Comparison of ENCODE assay signal across 1 cellular context in genomic region chr2:76197842-76198448, GRCh38.
TF ChIP-seq lines count a peak whose summit lies in the region.

No MANE protein-coding gene starts in this region.

TF ChIP-seq in HepG2, 621 proteins besides CTCF, POLR2A, EP300 and RAD21 (continued from another document):
- peak; percentile 84 for TF ChIP-seq SMC3 (IDR thresholded peaks at IDR 0.05; ENCODE audit: low read length)
- no peak for TF ChIP-seq PCBP1 (IDR thresholded peaks at IDR 0.05; ENCODE audit: borderline replicate concordance, low read depth, low read length)
- TF ChIP-seq ARID3A (IDR thresholded peaks at IDR 0.05; ENCODE audit: low read depth, low read length): peak; percentile 47; the same call in 1 of the 2 replicates
- peak; percentile 69 for TF ChIP-seq STAG1 (CRISPR knock-in tag; IDR thresholded peaks at IDR 0.05)
- no peak for TF ChIP-seq FOXJ3 (CRISPR knock-in tag; IDR thresholded peaks at IDR 0.05; ENCODE audit: borderline replicate concordance)
